12 cellular contexts compared by ENCODE assay signal in genomic region chr6:84074988-84075781, GRCh38. TPM values are rescaled to one million over a fixed set of nuclear protein-coding genes. Genes with fewer than 3 reads are reported as not detected.
A peak's percentile ranks its signal among the peaks of the same experiment; 100 is the strongest.
DNase-seq lines count a peak whose midpoint lies in the region; ATAC-seq and TF ChIP-seq lines count a peak whose summit lies in the region.
"Had no signal": no experiment of that assay in that cellular context is flagged by ENCODE, and none has a peak within 500 bp of the region (broad histone marks: within the 10 kb centered on the region; RNA-seq: fewer than 3 reads in every experiment).

No MANE protein-coding gene starts in this region.

- 57% methylated on average over 6 of the region's 6 CpGs for WGBS in suprapubic skin

- H3K27ac ChIP-seq in SJCRH30: peak overlapping the region; percentile 37; the same call in 1 of the 2 replicates
- H3K27ac ChIP-seq in suprapubic skin: no peak overlapping the region
- H3K27ac ChIP-seq: tibial artery had no signal

- H3K36me3 ChIP-seq in SJCRH30: no peaks in the 10 kb centered on the region
- H3K36me3 ChIP-seq in suprapubic skin: no peaks in the 10 kb centered on the region

- TF ChIP-seq CTCF in foreskin fibroblast (IDR thresholded peaks at IDR 0.05; ENCODE audit: low read depth, low read length) (no peak), retinal pigment epithelial cell (conservative IDR thresholded peaks at IDR 0.05; ENCODE audit: low read depth, low read length) (no peak), suprapubic skin (IDR thresholded peaks at IDR 0.05) (no peak)

- peaks cover 44% of the 10 kb centered on the region for H3K4me1 ChIP-seq in SJCRH30
- H3K4me1 ChIP-seq in suprapubic skin: no peaks in the 10 kb centered on the region

- DNase-seq in DMS153 (lab: John Stamatoyannopoulos, UW) (peak; percentile 25), DMS153 treated with DMSO at 0.1 percent for 48 hours (lab: John Stamatoyannopoulos, UW; ENCODE audit: unreplicated experiment) (no peak), SJCRH30 (peak; percentile 74 to 79), foreskin fibroblast (peak; percentile 6 to 45), retinal pigment epithelial cell (ENCODE audit: low read depth) (peak; percentile 91), suprapubic skin (ENCODE audit: low spot score in 2 of 2) (no peak), NCI-H345 (lab: John Stamatoyannopoulos, UW) (no peak)
- DNase-seq: activated CD4-positive, alpha-beta T cell treated with anti-CD3 and anti-CD28 coated beads, Interleukin-2, amount 50 U/mL, for 48 hours; tibial artery had no signal

- peaks cover 3% of the 10 kb centered on the region; the same call in 1 of the 2 replicates for H3K9me3 ChIP-seq in SJCRH30 (replicated peaks)
- H3K9me3 ChIP-seq in suprapubic skin: no peaks in the 10 kb centered on the region
- H3K9me3 ChIP-seq: tibial artery had no signal

- no peak for TF ChIP-seq EP300 in suprapubic skin (IDR thresholded peaks at IDR 0.05)

- no peaks in the 10 kb centered on the region for H3K27me3 ChIP-seq in SJCRH30
- H3K27me3 ChIP-seq in suprapubic skin: no peaks in the 10 kb centered on the region
- H3K27me3 ChIP-seq: tibial artery had no signal

- H3K4me3 ChIP-seq in SJCRH30 (no peak overlapping the region), foreskin fibroblast (ENCODE audit: low read depth in 1 of 2, low read length in 2 of 2) (no peak overlapping the region), retinal pigment epithelial cell (ENCODE audit: low read length) (peak overlapping the region; percentile 22), suprapubic skin (no peak overlapping the region)
- H3K4me3 ChIP-seq: tibial artery had no signal

- ATAC-seq in GM21367 (IDR thresholded peaks at IDR 0.05; ENCODE audit: unreplicated experiment): no peak
- ATAC-seq: left lobe of liver, SK-N-SH treated with all-trans-retinoic acid at 6 μM for 48 hours had no signal

- TF ChIP-seq POLR2A in suprapubic skin (IDR thresholded peaks at IDR 0.05): no peak

RNA-seq across cellular contexts. Expression of gene MRAP2, which starts 41.6 kb away (rescaled TPM):
- total RNA-seq in SJCRH30 (2014; rRNA removed; shearing (Covaris generic)): 18.3 and 20.3 TPM in 2 replicates
- 1 to 10 TPM; 1.2 to 2.8 (median 1.8) TPM for total RNA-seq in suprapubic skin

Comparison
In these comparisons a context has a peak if more than half of its experiments do, and no peak if none do; other contexts are left out.
1. DNase-seq: peak in DMS153 (single experiment), SJCRH30 (2 of 2), foreskin fibroblast (2 of 2) and retinal pigment epithelial cell (single experiment); none in DMS153 treated with DMSO at 0.1 percent for 48 hours (single experiment), suprapubic skin (0 of 2) and NCI-H345 (single experiment).